Comparison of ENCODE assay signal across 15 cellular contexts in genomic region chr1:46606255-46606965, GRCh38. TPM values are rescaled to one million over a fixed set of nuclear protein-coding genes. Genes with fewer than 3 reads are reported as not detected.
DNase-seq lines count a peak whose midpoint lies in the region; ATAC-seq lines count a peak whose summit lies in the region.
"Had no signal": no experiment of that assay in that cellular context is flagged by ENCODE, and none has a peak within 500 bp of the region (broad histone marks: within the 10 kb centered on the region; RNA-seq: fewer than 3 reads in every experiment).

No MANE protein-coding gene starts in this region.

- peaks cover 0 to 2% of the 10 kb centered on the region in 2 donors for H3K4me1 ChIP-seq in aorta (ENCODE audit: control insufficient read depth in 1 of 2, insufficient read depth in 2 of 2, low read length in 2 of 2)

- H3K4me3 ChIP-seq in aorta (ENCODE audit: low read length in 2 of 2), result no peak overlapping the region
- H3K4me3 ChIP-seq: colonic mucosa had no signal

- ATAC-seq in GM18909 (IDR thresholded peaks at IDR 0.05; ENCODE audit: poor library complexity, unreplicated experiment) (no peak), aorta (ENCODE audit: low FRiP score) (no peak), GM21526 (IDR thresholded peaks at IDR 0.05; ENCODE audit: low FRiP score, unreplicated experiment) (no peak)
- ATAC-seq: activated CD4-positive, alpha-beta T cell treated with anti-CD3 and anti-CD28 coated beads for 36 hours; left colon; SK-N-SH treated with all-trans-retinoic acid at 6 μM for 48 hours had no signal

- no peaks in the 10 kb centered on the region for H3K27me3 ChIP-seq in aorta (ENCODE audit: control insufficient read depth in 1 of 2, insufficient read depth in 2 of 2, low read length in 1 of 2)
- H3K27me3 ChIP-seq: colonic mucosa had no signal

- H3K36me3 ChIP-seq in aorta (ENCODE audit: control insufficient read depth in 1 of 2, insufficient read depth in 2 of 2, low read length in 1 of 2), result peaks cover 0 to 5% of the 10 kb centered on the region in 2 donors

- DNase-seq in AG08396 (ENCODE audit: low spot score), result peak; percentile 21
- peak; percentile 71 for DNase-seq in DMS153 (lab: John Stamatoyannopoulos, UW)
- DNase-seq in NCI-H510A treated with DMSO at 0.1 percent for 48 hours (lab: John Stamatoyannopoulos, UW), result peak; percentile 76
- DNase-seq in epithelial cell of prostate (ENCODE audit: low read depth, low spot score), result no peak
- no peak for DNase-seq in aorta
- DNase-seq in KG1 (lab: John Stamatoyannopoulos, UW), result no peak
- DNase-seq: activated CD4-positive, alpha-beta T cell treated with anti-CD3 and anti-CD28 coated beads for 36 hours; activated naive CD4-positive, alpha-beta T cell treated with anti-CD3 and anti-CD28 coated beads, Interleukin-2, amount 50 U/mL, for 16 hours; colonic mucosa; left colon had no signal

- H3K9me3 ChIP-seq in aorta (ENCODE audit: control insufficient read depth, low read length), result no peaks in the 10 kb centered on the region
- H3K9me3 ChIP-seq: colonic mucosa had no signal

- WGBS in aorta, 2 donors, result 96 to 97% methylated on average over 2 of the region's 2 CpGs

- intact Hi-C loops in aorta (cut with DNase I), result no loop called here

- peak overlapping the region; percentile 65 for H3K27ac ChIP-seq in epithelial cell of prostate
- no peak overlapping the region for H3K27ac ChIP-seq in aorta (ENCODE audit: low read depth in 1 of 2, low read length in 2 of 2)
- H3K27ac ChIP-seq: colonic mucosa had no signal

RNA-seq across cellular contexts. Expression of gene MKNK1, which starts 2.3 kb away (rescaled TPM):
- 100 to 1,000 TPM in 1 of 2 donors, 10 to 100 TPM in 1; 64.2 to 111 TPM for total RNA-seq in aorta
- polyA plus RNA-seq in aorta, result 10 to 100 TPM; 25.5 to 80.5 TPM

RNA-seq across cellular contexts. Expression of gene MOB3C, which starts 10.2 kb away (rescaled TPM):
- 10 to 100 TPM; 23.2 to 31.2 TPM for total RNA-seq in aorta
- 10 to 100 TPM; 14.8 to 17.8 TPM for polyA plus RNA-seq in aorta

RNA-seq across cellular contexts. Expression of gene KNCN, which starts 55.0 kb away (rescaled TPM):
- total RNA-seq in aorta, result not detected
- polyA plus RNA-seq in aorta, result under 1 TPM in 1 of 2 donors, not detected in 1; 0.15 TPM
- total RNA-seq: activated CD4-positive, alpha-beta T cell treated with anti-CD3 and anti-CD28 coated beads for 36 hours; colonic mucosa; left colon; NCI-H460 had no signal
- polyA plus RNA-seq: CD14-positive monocyte had no signal

Comparison
In these comparisons a context has a peak if more than half of its experiments do, and no peak if none do; other contexts are left out.
1. DNase-seq: peak in AG08396 (single experiment), DMS153 (single experiment) and NCI-H510A treated with DMSO at 0.1 percent for 48 hours (single experiment); none in epithelial cell of prostate (single experiment), aorta (0 of 2) and KG1 (single experiment).